Comparison of ENCODE assay signal across 9 cellular contexts in genomic region chr3:172782235-172782634, GRCh38.
DNase-seq lines count a peak whose midpoint lies in the region.
"Had no signal": no experiment of that assay in that cellular context is flagged by ENCODE, and none has a peak within 500 bp of the region (broad histone marks: within the 10 kb centered on the region; RNA-seq: fewer than 3 reads in every experiment).

No MANE protein-coding gene starts in this region.

- DNase-seq in NCI-H748 (lab: John Stamatoyannopoulos, UW; ENCODE audit: unreplicated experiment), result peak; percentile 6
- no peak for DNase-seq in NCI-H748 treated with DMSO at 0.1 percent for 48 hours (lab: John Stamatoyannopoulos, UW)
- DNase-seq in COR-L47 (lab: John Stamatoyannopoulos, UW), result peak; percentile 52
- DNase-seq in NCI-H1105 treated with DMSO at 0.1 percent for 48 hours (lab: John Stamatoyannopoulos, UW), result peak; percentile 19
- DNase-seq in RPMI8226, result no peak
- no peak for DNase-seq in kidney tubule cell (ENCODE audit: low spot score)
- DNase-seq: Calu3; CD4-positive, alpha-beta memory T cell; GM23248 had no signal

Comparison
In these comparisons a context has a peak if more than half of its experiments do, and no peak if none do; other contexts are left out.
1. DNase-seq: peak in NCI-H748 (single experiment), COR-L47 (single experiment) and NCI-H1105 treated with DMSO at 0.1 percent for 48 hours (single experiment); none in NCI-H748 treated with DMSO at 0.1 percent for 48 hours (single experiment), RPMI8226 (single experiment) and kidney tubule cell (single experiment).